In genomic region chr20:62699741-62700140, GRCh38 we compare ENCODE assay signal across 1 cellular context.
TF ChIP-seq lines count a peak whose summit lies in the region.

No MANE protein-coding gene starts in this region.

TF ChIP-seq in HepG2, 621 proteins besides CTCF, POLR2A, EP300 and RAD21:
- TF ChIP-seq ZNF878 (CRISPR knock-in tag; IDR thresholded peaks at IDR 0.05) = no peak
- no peak for TF ChIP-seq RFX3 (CRISPR knock-in tag; IDR thresholded peaks at IDR 0.05)
- TF ChIP-seq GPBP1L1 (CRISPR knock-in tag; IDR thresholded peaks at IDR 0.05) = no peak
- no peak for TF ChIP-seq ZNF75D (CRISPR knock-in tag; IDR thresholded peaks at IDR 0.05; ENCODE audit: borderline replicate concordance)
- TF ChIP-seq EZH2 (conservative IDR thresholded peaks at IDR 0.05; ENCODE audit: low read depth, low read length) = peak; percentile 68; the same call in 1 of the 2 replicates
- no peak for TF ChIP-seq ZNF503 (CRISPR knock-in tag; IDR thresholded peaks at IDR 0.05)
- no peak for TF ChIP-seq CBFB (CRISPR knock-in tag; IDR thresholded peaks at IDR 0.05)
- TF ChIP-seq ZNF484 (CRISPR knock-in tag; IDR thresholded peaks at IDR 0.05; ENCODE audit: borderline replicate concordance, low read depth) = no peak
- no peak for TF ChIP-seq DMAP1 (CRISPR knock-in tag; IDR thresholded peaks at IDR 0.05)
- 0 out of 2 replicates have a peak, but pooled peaks have one; percentile 11 for TF ChIP-seq MYC (CRISPR knock-in tag; IDR thresholded peaks at IDR 0.05; ENCODE audit: borderline replicate concordance)
